In the genomic region with DNA sequence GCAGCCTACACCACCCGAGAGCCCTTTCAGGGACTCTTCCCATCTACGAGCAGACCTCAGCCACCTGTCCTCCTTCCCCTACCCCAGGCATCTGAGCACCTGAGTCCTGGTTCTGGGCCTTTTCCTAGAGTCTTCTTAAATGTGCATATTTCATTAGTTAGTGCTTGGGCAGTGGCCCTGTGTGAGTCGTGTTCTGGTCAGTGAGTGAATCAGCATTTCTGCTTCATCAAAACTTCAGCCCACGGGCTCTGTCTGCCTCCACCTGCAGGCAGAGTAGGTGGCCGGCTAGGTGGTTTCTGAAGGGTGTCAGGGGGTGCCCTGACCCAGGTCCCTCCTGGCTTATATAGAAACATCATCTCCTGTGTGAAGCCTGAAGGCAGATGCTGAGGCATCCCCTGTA, we compare ENCODE assay signal across 1 cellular context.
TF ChIP-seq lines count a peak whose summit lies in the region.

No MANE protein-coding gene starts in this region.

TF ChIP-seq in WTC11, 78 proteins besides CTCF, POLR2A, EP300 and RAD21 (continued from another document):
- no peak for TF ChIP-seq JUN (CRISPR knock-in tag; IDR thresholded peaks at IDR 0.05)
- TF ChIP-seq, protein P1, sequence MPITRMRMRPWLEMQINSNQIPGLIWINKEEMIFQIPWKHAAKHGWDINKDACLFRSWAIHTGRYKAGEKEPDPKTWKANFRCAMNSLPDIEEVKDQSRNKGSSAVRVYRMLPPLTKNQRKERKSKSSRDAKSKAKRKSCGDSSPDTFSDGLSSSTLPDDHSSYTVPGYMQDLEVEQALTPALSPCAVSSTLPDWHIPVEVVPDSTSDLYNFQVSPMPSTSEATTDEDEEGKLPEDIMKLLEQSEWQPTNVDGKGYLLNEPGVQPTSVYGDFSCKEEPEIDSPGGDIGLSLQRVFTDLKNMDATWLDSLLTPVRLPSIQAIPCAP (CRISPR knock-in tag; IDR thresholded peaks at IDR 0.05) = no peak
- TF ChIP-seq MAX (CRISPR knock-in tag; IDR thresholded peaks at IDR 0.05) = no peak
- TF ChIP-seq, protein P2, sequence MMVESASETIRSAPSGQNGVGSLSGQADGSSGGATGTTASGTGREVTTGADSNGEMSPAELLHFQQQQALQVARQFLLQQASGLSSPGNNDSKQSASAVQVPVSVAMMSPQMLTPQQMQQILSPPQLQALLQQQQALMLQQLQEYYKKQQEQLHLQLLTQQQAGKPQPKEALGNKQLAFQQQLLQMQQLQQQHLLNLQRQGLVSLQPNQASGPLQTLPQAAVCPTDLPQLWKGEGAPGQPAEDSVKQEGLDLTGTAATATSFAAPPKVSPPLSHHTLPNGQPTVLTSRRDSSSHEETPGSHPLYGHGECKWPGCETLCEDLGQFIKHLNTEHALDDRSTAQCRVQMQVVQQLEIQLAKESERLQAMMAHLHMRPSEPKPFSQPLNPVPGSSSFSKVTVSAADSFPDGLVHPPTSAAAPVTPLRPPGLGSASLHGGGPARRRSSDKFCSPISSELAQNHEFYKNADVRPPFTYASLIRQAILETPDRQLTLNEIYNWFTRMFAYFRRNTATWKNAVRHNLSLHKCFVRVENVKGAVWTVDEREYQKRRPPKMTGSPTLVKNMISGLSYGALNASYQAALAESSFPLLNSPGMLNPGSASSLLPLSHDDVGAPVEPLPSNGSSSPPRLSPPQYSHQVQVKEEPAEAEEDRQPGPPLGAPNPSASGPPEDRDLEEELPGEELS (CRISPR knock-in tag; IDR thresholded peaks at IDR 0.05) = no peak
- TF ChIP-seq ZNF671 (CRISPR knock-in tag; IDR thresholded peaks at IDR 0.05) = no peak
- no peak for TF ChIP-seq GRHL2 (CRISPR knock-in tag; IDR thresholded peaks at IDR 0.05; ENCODE audit: insufficient replicate concordance, severe bottlenecking)
- no peak for TF ChIP-seq HMGA2 (CRISPR knock-in tag; IDR thresholded peaks at IDR 0.05)
- no peak for TF ChIP-seq FOXP1 (CRISPR knock-in tag; IDR thresholded peaks at IDR 0.05; ENCODE audit: borderline replicate concordance)
- TF ChIP-seq ETV6 (CRISPR knock-in tag; IDR thresholded peaks at IDR 0.05) = no peak
- TF ChIP-seq, protein P3, sequence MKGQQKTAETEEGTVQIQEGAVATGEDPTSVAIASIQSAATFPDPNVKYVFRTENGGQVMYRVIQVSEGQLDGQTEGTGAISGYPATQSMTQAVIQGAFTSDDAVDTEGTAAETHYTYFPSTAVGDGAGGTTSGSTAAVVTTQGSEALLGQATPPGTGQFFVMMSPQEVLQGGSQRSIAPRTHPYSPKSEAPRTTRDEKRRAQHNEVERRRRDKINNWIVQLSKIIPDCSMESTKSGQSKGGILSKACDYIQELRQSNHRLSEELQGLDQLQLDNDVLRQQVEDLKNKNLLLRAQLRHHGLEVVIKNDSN (CRISPR knock-in tag; IDR thresholded peaks at IDR 0.05) = no peak
- TF ChIP-seq TEAD1 (CRISPR knock-in tag; IDR thresholded peaks at IDR 0.05) = no peak
- TF ChIP-seq ATF6 (CRISPR knock-in tag; IDR thresholded peaks at IDR 0.05) = no peak
- TF ChIP-seq CBFB (CRISPR knock-in tag; IDR thresholded peaks at IDR 0.05; ENCODE audit: low read depth) = no peak
TF ChIP-seq in WTC11: peak in this region for 0.
